Comparison of ENCODE assay signal across 28 cellular contexts in the genomic region with DNA sequence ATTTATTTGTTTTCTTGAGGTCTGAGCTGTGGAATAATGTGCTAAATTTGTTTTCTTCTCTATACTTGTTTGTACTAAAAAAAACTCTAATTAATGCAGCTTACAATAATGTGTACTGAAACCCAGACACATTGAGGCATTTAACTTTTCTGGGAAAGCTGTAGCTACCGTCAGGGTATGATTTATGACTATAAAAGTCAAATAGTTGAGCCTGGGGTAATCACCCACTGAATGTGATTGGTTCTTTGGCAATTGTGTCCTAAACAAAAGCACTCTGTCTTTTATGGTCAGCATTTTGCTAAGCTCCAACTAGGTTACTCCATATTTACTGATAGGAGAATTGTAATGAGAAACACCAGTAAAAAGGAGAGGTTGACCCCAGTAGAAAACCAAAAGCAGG.
"Had no signal": no experiment of that assay in that cellular context is flagged by ENCODE, and none has a peak within 500 bp of the region (broad histone marks: within the 10 kb centered on the region; RNA-seq: fewer than 3 reads in every experiment).

No MANE protein-coding gene starts in this region.

- H3K79me2 ChIP-seq: hepatocyte, parathyroid adenoma had no signal

- H3K36me3 Mint-ChIP-seq: mesothelial cell of epicardium; naive B cell; natural killer cell treated with Interleukin-12 subunit alpha and Interleukin-12 subunit beta and Interleukin-15 and Interleukin-18, amount 100 ng/mL, for 72 hours had no signal

- H3K27me3 Mint-ChIP-seq: effector memory CD8-positive, alpha-beta T cell; stimulated activated naive CD8-positive, alpha-beta T cell treated with anti-CD3 and anti-CD28 coated beads, Interleukin-15, amount 100 ng/mL, for 72 hours had no signal

- DNase-seq: cortex of kidney; effector memory CD8-positive, alpha-beta T cell; heart left ventricle; left cardiac atrium; left lung; mesenchymal stem cell; mucosa of descending colon; naive B cell; stimulated activated CD4-positive, alpha-beta T cell treated with anti-CD3 and anti-CD28 coated beads, Interleukin-12 subunit alpha, Interleukin-12 subunit beta, amount 100 ng/mL, for 4 hours; stimulated activated CD4-positive, alpha-beta T cell treated with anti-CD3 and anti-CD28 coated beads, Interleukin-1b, Interleukin-23, amount 100 ng/mL, for 48 hours; stimulated activated CD4-positive, alpha-beta T cell treated with anti-CD3 and anti-CD28 coated beads, Interleukin-4, amount 100 ng/mL, for 1 hour; stimulated activated CD8-positive, alpha-beta memory T cell treated with anti-CD3 and anti-CD28 coated beads, Interleukin-4, amount 100 ng/mL, for 48 hours; stimulated activated naive CD4-positive, alpha-beta T cell; stimulated activated naive CD8-positive, alpha-beta T cell treated with anti-CD3 and anti-CD28 coated beads, Interleukin-15, amount 100 ng/mL, for 72 hours; thyroid gland; trophoblast cell had no signal

- H3K9me3 ChIP-seq: gastroesophageal sphincter, heart left ventricle, left lung, mucosa of descending colon, neutrophil, prostate gland, right atrium auricular region, thyroid gland, vagina had no signal

- H2AFZ ChIP-seq: hepatocyte, parathyroid adenoma had no signal

- H3K4me3 ChIP-seq: gastroesophageal sphincter, heart left ventricle, hepatocyte, left lung, mucosa of descending colon, prostate gland, right atrium auricular region, smooth muscle cell, thyroid gland, vagina had no signal

- H3K9ac ChIP-seq: parathyroid adenoma had no signal

- H3K36me3 ChIP-seq: gastroesophageal sphincter, heart left ventricle, left lung, neutrophil, prostate gland, right atrium auricular region, thyroid gland, vagina had no signal

- H3K4me1 Mint-ChIP-seq: naive B cell; stimulated activated naive CD8-positive, alpha-beta T cell treated with anti-CD3 and anti-CD28 coated beads, Interleukin-15, amount 100 ng/mL, for 72 hours had no signal

- H3K4me2 ChIP-seq: hepatocyte, smooth muscle cell had no signal

- H3K4me3 Mint-ChIP-seq: effector memory CD8-positive, alpha-beta T cell; mesothelial cell of epicardium; naive B cell; natural killer cell treated with Interleukin-12 subunit alpha and Interleukin-12 subunit beta and Interleukin-15 and Interleukin-18, amount 100 ng/mL, for 72 hours; neural crest cell; stimulated activated naive CD8-positive, alpha-beta T cell treated with anti-CD3 and anti-CD28 coated beads, Interleukin-15, amount 100 ng/mL, for 72 hours had no signal

- ATAC-seq: effector memory CD8-positive, alpha-beta T cell; gastroesophageal sphincter; heart left ventricle; left cardiac atrium; left lung; mucosa of descending colon; natural killer cell treated with Interleukin-12 subunit alpha and Interleukin-12 subunit beta and Interleukin-15 and Interleukin-18, amount 100 ng/mL, for 72 hours; sciatic nerve; stimulated activated naive CD8-positive, alpha-beta T cell treated with anti-CD3 and anti-CD28 coated beads, Interleukin-15, amount 100 ng/mL, for 72 hours had no signal

- H3K27ac Mint-ChIP-seq: effector memory CD8-positive, alpha-beta T cell; mesothelial cell of epicardium; naive B cell; natural killer cell treated with Interleukin-12 subunit alpha and Interleukin-12 subunit beta and Interleukin-15 and Interleukin-18, amount 100 ng/mL, for 72 hours; stimulated activated naive CD8-positive, alpha-beta T cell treated with anti-CD3 and anti-CD28 coated beads, Interleukin-15, amount 100 ng/mL, for 72 hours had no signal

- H3K27ac ChIP-seq: gastroesophageal sphincter, heart left ventricle, hepatocyte, left lung, neutrophil, parathyroid adenoma, prostate gland, right atrium auricular region, thyroid gland, vagina had no signal

- H3K4me1 ChIP-seq: gastroesophageal sphincter, heart left ventricle, left lung, parathyroid adenoma, prostate gland, right atrium auricular region, thyroid gland, vagina had no signal

- H3K9me3 Mint-ChIP-seq: effector memory CD8-positive, alpha-beta T cell; natural killer cell treated with Interleukin-12 subunit alpha and Interleukin-12 subunit beta and Interleukin-15 and Interleukin-18, amount 100 ng/mL, for 72 hours; neural crest cell; stimulated activated naive CD8-positive, alpha-beta T cell treated with anti-CD3 and anti-CD28 coated beads, Interleukin-15, amount 100 ng/mL, for 72 hours had no signal

- H3K27me3 ChIP-seq: gastroesophageal sphincter, heart left ventricle, hepatocyte, neutrophil, right atrium auricular region, thyroid gland, vagina had no signal
